14 cellular contexts compared by ENCODE assay signal in the genomic region with DNA sequence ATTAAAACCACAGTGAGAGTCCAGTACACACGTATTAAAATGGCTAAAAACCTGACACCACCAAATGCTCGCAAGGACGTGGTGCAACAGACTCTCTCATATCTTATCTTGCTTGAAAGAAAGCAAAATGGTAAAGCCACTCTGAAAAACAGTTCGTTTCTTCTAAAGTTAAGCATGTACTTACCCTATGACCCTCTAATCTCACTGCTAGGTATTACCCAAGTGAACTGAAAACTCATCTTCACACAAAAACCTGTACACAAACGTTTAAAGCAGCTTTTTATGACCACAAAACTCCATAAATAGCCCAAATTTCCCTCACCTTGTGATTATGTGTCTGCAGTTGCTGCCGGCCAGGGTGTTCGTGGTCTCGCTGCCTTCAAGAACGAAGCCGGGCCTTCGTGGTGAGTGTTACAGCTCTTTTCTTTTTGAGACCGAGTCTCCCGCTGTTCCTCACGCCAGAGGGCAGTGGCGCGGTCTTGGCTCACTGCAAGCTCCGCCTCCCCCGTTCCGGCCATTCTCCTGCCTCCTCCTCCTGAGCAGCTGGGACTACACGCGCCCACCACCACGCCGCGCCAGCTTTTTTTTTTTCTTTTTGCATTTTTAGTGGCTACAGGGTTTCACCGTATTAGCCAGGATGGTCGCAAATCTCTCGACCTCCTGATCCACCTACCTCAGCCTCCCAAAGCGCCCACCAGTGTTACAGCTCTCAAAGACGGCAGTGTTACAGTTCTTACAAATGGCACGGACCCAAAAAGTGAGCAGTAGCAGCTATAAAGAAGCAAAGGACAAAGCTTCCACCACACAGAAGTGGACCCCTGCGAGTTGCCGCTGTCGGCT.
DNase-seq lines count a peak whose midpoint lies in the region; ATAC-seq and TF ChIP-seq lines count a peak whose summit lies in the region.
"Had no signal": no experiment of that assay in that cellular context is flagged by ENCODE, and none has a peak within 500 bp of the region (broad histone marks: within the 10 kb centered on the region; RNA-seq: fewer than 3 reads in every experiment).

No MANE protein-coding gene starts in this region.

- H3K4me3 ChIP-seq in iPS-20b (ENCODE audit: low read length) (peak overlapping the region; percentile 54), lower lobe of right lung (no peak overlapping the region)
- H3K4me3 ChIP-seq: dorsolateral prefrontal cortex had no signal

- H3K9me3 ChIP-seq in iPS-20b (ENCODE audit: insufficient read depth, low read depth, low read length) (peaks cover 3% of the 10 kb centered on the region; the same call in 1 of the 2 replicates), lower lobe of right lung (no peaks in the 10 kb centered on the region)

- H3K27me3 ChIP-seq in iPS-20b (ENCODE audit: insufficient read depth, low read length): peaks cover 7% of the 10 kb centered on the region; the same call in 1 of the 2 replicates
- H3K27me3 ChIP-seq in lower lobe of right lung (ENCODE audit: low read depth): no peaks in the 10 kb centered on the region
- H3K27me3 ChIP-seq: dorsolateral prefrontal cortex had no signal

- H3K4me1 ChIP-seq in iPS-20b (ENCODE audit: insufficient read depth, low read length): no peaks in the 10 kb centered on the region
- no peaks in the 10 kb centered on the region for H3K4me1 ChIP-seq in lower lobe of right lung

- DNase-seq in SK-N-DZ (ENCODE audit: low spot score): peak; percentile 62
- DNase-seq in stromal cell of bone marrow (ENCODE audit: low read depth): peak; percentile 14
- DNase-seq in lower lobe of right lung: no peak
- DNase-seq: activated T-cell treated with anti-CD3 and anti-CD28 coated beads, Interleukin-2, amount 50 U/mL, for 4 hours; CD4-positive, alpha-beta memory T cell; dorsolateral prefrontal cortex; foreskin fibroblast; KBM-7; naive thymus-derived CD4-positive, alpha-beta T cell; NCI-H1930 had no signal

- ATAC-seq in lower lobe of right lung (no peak), GM21526 (IDR thresholded peaks at IDR 0.05; ENCODE audit: low FRiP score, unreplicated experiment) (no peak), GM19455 (IDR thresholded peaks at IDR 0.05; ENCODE audit: unreplicated experiment) (no peak)
- ATAC-seq: activated T-cell treated with anti-CD3 and anti-CD28 coated beads, Interleukin-2, amount 50 U/mL, for 4 hours; naive thymus-derived CD4-positive, alpha-beta T cell had no signal

- intact Hi-C loops in lower lobe of right lung (cut with DNase I): no loop called here

- H3K9ac ChIP-seq in iPS-20b (ENCODE audit: low read depth, low read length): peak overlapping the region; percentile 10; the same call in 1 of the 2 replicates

- H3K27ac ChIP-seq in iPS-20b (ENCODE audit: low read length) (no peak overlapping the region), lower lobe of right lung (no peak overlapping the region)
- H3K27ac ChIP-seq: dorsolateral prefrontal cortex had no signal

- TF ChIP-seq EP300 in Ishikawa (IDR thresholded peaks at IDR 0.05; ENCODE audit: borderline replicate concordance): no peak

- no peaks in the 10 kb centered on the region for H3K36me3 ChIP-seq in iPS-20b (ENCODE audit: insufficient read depth, low read depth, low read length)
- no peaks in the 10 kb centered on the region for H3K36me3 ChIP-seq in lower lobe of right lung

- TF ChIP-seq CTCF in lower lobe of right lung (IDR thresholded peaks at IDR 0.05): no peak

- peak; percentile 1; the same call in 1 of the 2 replicates for TF ChIP-seq RAD21 in Ishikawa (IDR thresholded peaks at IDR 0.05; ENCODE audit: low read depth)

TF ChIP-seq in Ishikawa, 13 proteins besides CTCF, POLR2A, EP300 and RAD21:
- TF ChIP-seq, protein P1, sequence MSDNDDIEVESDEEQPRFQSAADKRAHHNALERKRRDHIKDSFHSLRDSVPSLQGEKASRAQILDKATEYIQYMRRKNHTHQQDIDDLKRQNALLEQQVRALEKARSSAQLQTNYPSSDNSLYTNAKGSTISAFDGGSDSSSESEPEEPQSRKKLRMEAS (IDR thresholded peaks at IDR 0.05): peak; percentile 51
- 0 out of 2 replicates have a peak, but pooled peaks have one; percentile 35 for TF ChIP-seq ZBTB7A (IDR thresholded peaks at IDR 0.05; ENCODE audit: low read depth)
- TF ChIP-seq TCF12 (IDR thresholded peaks at IDR 0.05; ENCODE audit: low read depth): no peak
TF ChIP-seq in Ishikawa: peak in this region for 2.
